17 cellular contexts compared by ENCODE assay signal in the genomic region with DNA sequence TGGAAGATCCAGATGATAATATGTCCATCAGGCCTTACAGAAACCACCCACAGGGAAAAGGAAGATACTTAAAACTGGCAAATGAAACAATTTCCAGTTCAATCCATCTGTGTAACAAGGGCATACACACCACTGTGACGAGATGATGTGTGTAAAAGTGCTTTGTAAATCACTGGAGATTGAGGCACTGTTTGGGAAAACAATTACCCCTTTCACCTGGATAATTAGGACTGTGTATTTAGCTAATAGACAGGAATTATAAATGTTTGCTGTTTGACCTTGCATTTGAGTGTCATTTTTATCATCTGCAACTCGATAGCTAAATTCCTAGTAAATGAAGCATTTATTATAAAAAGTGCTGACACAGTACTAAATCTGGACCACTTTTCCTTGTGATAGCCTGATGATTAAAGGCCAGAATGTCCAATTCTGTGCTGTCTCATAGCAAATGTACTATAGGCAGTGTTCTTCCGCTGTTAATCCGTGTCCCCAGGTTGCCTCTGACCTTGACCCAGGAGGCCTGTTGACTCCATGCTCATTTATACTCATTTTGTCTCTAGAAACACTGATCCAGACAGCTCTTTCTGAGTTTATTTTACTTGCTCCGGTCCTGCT.
DNase-seq lines count a peak whose midpoint lies in the region; ATAC-seq and TF ChIP-seq lines count a peak whose summit lies in the region.
"Had no signal": no experiment of that assay in that cellular context is flagged by ENCODE, and none has a peak within 500 bp of the region (broad histone marks: within the 10 kb centered on the region; RNA-seq: fewer than 3 reads in every experiment).

No MANE protein-coding gene starts in this region.

- peaks cover 12% of the 10 kb centered on the region for H3K27me3 Mint-ChIP-seq in type B pancreatic cell

- H3K4me1 ChIP-seq in right cardiac atrium (ENCODE audit: control insufficient read depth, insufficient read depth, low read length) = peaks cover 6% of the 10 kb centered on the region
- H3K4me1 ChIP-seq: prostate gland had no signal

- H3K36me3 ChIP-seq in MG63 = no peaks in the 10 kb centered on the region
- H3K36me3 ChIP-seq: esophagus squamous epithelium, prostate gland had no signal

- 34% methylated on average over 5 of the region's 5 CpGs for WGBS in right cardiac atrium

- H3K27me3 ChIP-seq in right cardiac atrium (ENCODE audit: control insufficient read depth, insufficient read depth) (no peaks in the 10 kb centered on the region), MG63 (no peaks in the 10 kb centered on the region)
- H3K27me3 ChIP-seq: esophagus squamous epithelium had no signal

- peak overlapping the region; percentile 30 for H3K27ac Mint-ChIP-seq in type B pancreatic cell
- H3K27ac Mint-ChIP-seq in activated naive CD4-positive, alpha-beta T cell treated with anti-CD3 and anti-CD28 coated beads, Interleukin-2, amount 50 U/mL, for 72 hours = peak overlapping the region in 1 of 2 donors; percentile 40
- H3K27ac Mint-ChIP-seq: activated CD4-positive, alpha-beta T cell treated with anti-CD3 and anti-CD28 coated beads, Interleukin-2, amount 10 ng/mL, durations not matched to agents 24 days and 14 days; naive thymus-derived CD4-positive, alpha-beta T cell had no signal

- H3K36me3 Mint-ChIP-seq in type B pancreatic cell = no peaks in the 10 kb centered on the region
- H3K36me3 Mint-ChIP-seq in activated naive CD4-positive, alpha-beta T cell treated with anti-CD3 and anti-CD28 coated beads, Interleukin-2, amount 50 U/mL, for 72 hours = no peaks in the 10 kb centered on the region
- H3K36me3 Mint-ChIP-seq: naive thymus-derived CD4-positive, alpha-beta T cell had no signal

- ATAC-seq in right cardiac atrium = no peak
- no peak for ATAC-seq in GM19463 (IDR thresholded peaks at IDR 0.05; ENCODE audit: unreplicated experiment)
- no peak for ATAC-seq in activated naive CD4-positive, alpha-beta T cell treated with anti-CD3 and anti-CD28 coated beads, Interleukin-2, amount 50 U/mL, for 72 hours
- ATAC-seq: naive thymus-derived CD4-positive, alpha-beta T cell had no signal

- H3K4me1 Mint-ChIP-seq in type B pancreatic cell (ENCODE audit: unreplicated experiment) = peaks cover 33% of the 10 kb centered on the region
- H3K4me1 Mint-ChIP-seq: activated CD4-positive, alpha-beta T cell treated with anti-CD3 and anti-CD28 coated beads, Interleukin-2, amount 10 ng/mL, durations not matched to agents 24 days and 14 days; central memory CD8-positive, alpha-beta T cell; naive thymus-derived CD4-positive, alpha-beta T cell had no signal

- H3K4me3 ChIP-seq in right cardiac atrium (ENCODE audit: low read length) (no peak overlapping the region), MG63 (no peak overlapping the region)
- H3K4me3 ChIP-seq: esophagus squamous epithelium, prostate gland had no signal

- H3K9me3 ChIP-seq in right cardiac atrium (ENCODE audit: control insufficient read depth, low read length) (no peaks in the 10 kb centered on the region), MG63 (no peaks in the 10 kb centered on the region)
- H3K9me3 ChIP-seq: esophagus squamous epithelium, prostate gland had no signal

- DNase-seq in DMS79 treated with DMSO at 0.1 percent for 48 hours (lab: John Stamatoyannopoulos, UW) (peak; percentile 53), DMS79 (lab: John Stamatoyannopoulos, UW) (no peak), NCI-H774 (lab: John Stamatoyannopoulos, UW) (peak; percentile 43), right cardiac atrium (no peak), type B pancreatic cell (ENCODE audit: extremely low spot score, unreplicated experiment) (no peak), MG63 (no peak)
- DNase-seq in activated naive CD4-positive, alpha-beta T cell treated with anti-CD3 and anti-CD28 coated beads, Interleukin-2, amount 50 U/mL, for 72 hours (ENCODE audit: low spot score in 2 of 2) = no peak
- DNase-seq: activated CD4-positive, alpha-beta T cell treated with anti-CD3 and anti-CD28 coated beads, Interleukin-2, amount 10 ng/mL, durations not matched to agents 24 days and 14 days; activated CD8-positive, alpha-beta memory T cell treated with anti-CD3 and anti-CD28 coated beads, Interleukin-2, amount 50 U/mL, for 4 hours; activated effector memory CD4-positive, alpha-beta T cell treated with anti-CD3 and anti-CD28 coated beads, Interleukin-2, amount 50 U/mL, for 16 hours; esophagus squamous epithelium; GF-D8; naive thymus-derived CD4-positive, alpha-beta T cell; stimulated activated CD4-positive, alpha-beta T cell treated with anti-CD3 and anti-CD28 coated beads, Interleukin-12 subunit alpha, Interleukin-12 subunit beta, amount 100 ng/mL, for 4 hours had no signal

- intact Hi-C loops in right cardiac atrium (cut with DNase I) = no loop called here

- peak overlapping the region; percentile 10 for H3K4me3 Mint-ChIP-seq in type B pancreatic cell
- H3K4me3 Mint-ChIP-seq: activated CD4-positive, alpha-beta T cell treated with anti-CD3 and anti-CD28 coated beads, Interleukin-2, amount 10 ng/mL, durations not matched to agents 24 days and 14 days; central memory CD8-positive, alpha-beta T cell; naive thymus-derived CD4-positive, alpha-beta T cell had no signal

- TF ChIP-seq CTCF in type B pancreatic cell (conservative IDR thresholded peaks at IDR 0.05) = no peak

- no peaks in the 10 kb centered on the region for H3K9me3 Mint-ChIP-seq in type B pancreatic cell
- no peaks in the 10 kb centered on the region for H3K9me3 Mint-ChIP-seq in activated naive CD4-positive, alpha-beta T cell treated with anti-CD3 and anti-CD28 coated beads, Interleukin-2, amount 50 U/mL, for 72 hours
- H3K9me3 Mint-ChIP-seq: activated CD4-positive, alpha-beta T cell treated with anti-CD3 and anti-CD28 coated beads, Interleukin-2, amount 10 ng/mL, durations not matched to agents 24 days and 14 days; central memory CD8-positive, alpha-beta T cell; naive thymus-derived CD4-positive, alpha-beta T cell had no signal

- peak overlapping the region; percentile 82 for H3K27ac ChIP-seq in right cardiac atrium (ENCODE audit: low read length)
- H3K27ac ChIP-seq: esophagus squamous epithelium, prostate gland had no signal

Comparison
In these comparisons a context has a peak if more than half of its experiments do, and no peak if none do; other contexts are left out.
1. DNase-seq: peak in DMS79 treated with DMSO at 0.1 percent for 48 hours (single experiment) and NCI-H774 (single experiment); none in DMS79 (single experiment), right cardiac atrium (0 of 3), type B pancreatic cell (single experiment), activated naive CD4-positive, alpha-beta T cell treated with anti-CD3 and anti-CD28 coated beads, Interleukin-2, amount 50 U/mL, for 72 hours (0 of 2) and MG63 (single experiment).